In the genomic region with DNA sequence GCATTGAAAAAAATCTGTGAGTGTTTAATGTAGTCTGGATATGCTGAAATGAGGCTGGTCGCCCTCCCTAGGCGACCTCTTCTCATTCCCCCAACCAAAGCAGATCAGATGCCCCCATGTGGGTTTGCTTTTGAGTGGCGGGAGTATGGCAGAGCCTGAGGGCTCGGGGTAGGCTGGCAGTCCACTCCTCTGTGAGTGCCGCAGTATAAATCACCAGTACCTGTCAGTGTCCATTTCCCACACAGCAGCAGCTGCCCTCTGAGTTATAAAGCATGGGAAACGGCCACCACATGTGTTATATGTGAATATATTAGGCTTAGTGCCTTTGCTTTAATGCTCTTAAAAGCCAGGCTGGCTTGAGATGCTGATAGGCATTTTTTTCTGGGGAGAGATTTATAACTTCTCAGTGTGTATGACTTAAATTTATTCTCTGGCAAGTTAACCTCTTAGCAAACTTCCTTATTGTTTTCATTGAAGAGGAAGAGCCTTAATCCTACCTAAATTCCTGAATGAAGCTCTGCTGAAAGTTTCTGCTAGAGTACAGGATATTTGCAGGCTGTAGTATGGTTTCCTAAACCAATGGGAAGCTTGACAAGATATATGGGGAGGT, we compare ENCODE assay signal across 16 cellular contexts. TPM values are rescaled to one million over a fixed set of nuclear protein-coding genes. Genes with fewer than 3 reads are reported as not detected.
A peak's percentile ranks its signal among the peaks of the same experiment; 100 is the strongest.
DNase-seq lines count a peak whose midpoint lies in the region; ATAC-seq and TF ChIP-seq lines count a peak whose summit lies in the region.
"Had no signal": no experiment of that assay in that cellular context is flagged by ENCODE, and none has a peak within 500 bp of the region (broad histone marks: within the 10 kb centered on the region; RNA-seq: fewer than 3 reads in every experiment).

No MANE protein-coding gene starts in this region.

- H3K36me3 ChIP-seq in A673 (ENCODE audit: insufficient read depth, low read length, poor library complexity, severe bottlenecking) (peaks cover 6% of the 10 kb centered on the region), neuron (ENCODE audit: insufficient read depth, low read length) (no peaks in the 10 kb centered on the region), mammary epithelial cell (ENCODE audit: insufficient read depth, low read length) (no peaks in the 10 kb centered on the region)
- H3K36me3 ChIP-seq: BLaER1 treated with 17β-estradiol and CSF1 and Interleukin-3, amounts not matched to agents 10 nM and 100 nM had no signal

- no peak overlapping the region for H3K9ac ChIP-seq in mammary epithelial cell (ENCODE audit: insufficient read depth, low read length)
- H3K9ac ChIP-seq: BLaER1 treated with 17β-estradiol and CSF1 and Interleukin-3, amounts not matched to agents 10 nM and 100 nM; GM23248 had no signal

- peak overlapping the region; percentile 90 for H3K27ac ChIP-seq in A673 (ENCODE audit: low read depth, low read length, poor library complexity, severe bottlenecking)
- H3K27ac ChIP-seq in dorsolateral prefrontal cortex = peak overlapping the region in 39 of 59 donors; percentile 5 to 85 (median 53)
- H3K27ac ChIP-seq in mammary epithelial cell (ENCODE audit: insufficient read depth, low read depth, low read length) = no peak overlapping the region
- H3K27ac ChIP-seq: BLaER1 treated with 17β-estradiol and CSF1 and Interleukin-3, amounts not matched to agents 10 nM and 100 nM; GM23248 had no signal

- no peak for TF ChIP-seq CTCF in A673 (conservative IDR thresholded peaks at IDR 0.05; ENCODE audit: low read depth, low read length)
- TF ChIP-seq CTCF in dorsolateral prefrontal cortex (IDR thresholded peaks at IDR 0.05 in 54 of 56, conservative IDR thresholded peaks at IDR 0.05 in 2 of 56; ENCODE audit: low read depth in 1 of 56, partially characterized antibody in 56 of 56) = no peak
- no peak for TF ChIP-seq CTCF in mammary epithelial cell (conservative IDR thresholded peaks at IDR 0.05 in 1 of 2, IDR thresholded peaks at IDR 0.05 in 1 of 2; ENCODE audit: extremely low read depth in 1 of 2, insufficient read depth in 1 of 2, low read depth in 1 of 2, low read length in 2 of 2)

- no peak for ATAC-seq in GM19023 (IDR thresholded peaks at IDR 0.05; ENCODE audit: unreplicated experiment)
- ATAC-seq: K562 had no signal

- H4K20me1 ChIP-seq in mammary epithelial cell (ENCODE audit: insufficient read depth, low read length) = no peaks in the 10 kb centered on the region
- H4K20me1 ChIP-seq: BLaER1 treated with 17β-estradiol and CSF1 and Interleukin-3, amounts not matched to agents 10 nM and 100 nM had no signal

- peaks cover 47% of the 10 kb centered on the region for H3K4me1 ChIP-seq in A673 (ENCODE audit: insufficient read depth, low read length, poor library complexity, severe bottlenecking)
- H3K4me1 ChIP-seq in neuron (ENCODE audit: insufficient read depth, low read length) = peaks cover 29% of the 10 kb centered on the region
- peaks cover 12% of the 10 kb centered on the region for H3K4me1 ChIP-seq in mammary epithelial cell (ENCODE audit: insufficient read depth, low read length)

- H3K9me3 ChIP-seq in A673 (ENCODE audit: low read depth, low read length, poor library complexity, severe bottlenecking) (no peaks in the 10 kb centered on the region), neuron (ENCODE audit: low read length) (no peaks in the 10 kb centered on the region), mammary epithelial cell (replicated peaks; ENCODE audit: insufficient read depth, low read length) (no peaks in the 10 kb centered on the region)

- POLR2A ChIA-PET in A673 (lab: Charles Lee; ENCODE audit: low non-redundant PET) = interaction anchor here (0.7 to 1.0 kb wide), 2 partner anchors 43 to 82 kb away, joined by 4 to 6 read pairs; no protein-coding TSS in a partner anchor

- dilution Hi-C loops in mammary epithelial cell (cut with HindIII; ENCODE audit: low sequenced_read_pairs) = no loop called here

- no peak overlapping the region for H3K4me2 ChIP-seq in mammary epithelial cell (ENCODE audit: insufficient read depth, low read depth, low read length)
- H3K4me2 ChIP-seq: BLaER1 treated with 17β-estradiol and CSF1 and Interleukin-3, amounts not matched to agents 10 nM and 100 nM had no signal

- H3K79me2 ChIP-seq in mammary epithelial cell (ENCODE audit: insufficient read depth, low read length) = no peaks in the 10 kb centered on the region

- 76% methylated on average over 6 of the region's 6 CpGs for WGBS in mammary epithelial cell (ENCODE audit: low coverage, missing lambda C conversion rate)

- DNase-seq in A673 (ENCODE audit: low spot score) (peak; percentile 91), NCI-H1417 treated with DMSO at 0.1 percent for 48 hours (lab: John Stamatoyannopoulos, UW) (peak; percentile 12), dorsolateral prefrontal cortex (no peak), mammary epithelial cell (no peak), NCI-H226 (no peak)
- DNase-seq: AML-193; CD4-positive, alpha-beta T cell; GM23248; H9; Kasumi-1; MV-4-11 had no signal

- intact Hi-C loops in A673 (cut with micrococcal nuclease; ENCODE audit: unreplicated experiment) = loop anchor here (1.0 to 10.0 kb wide), 8 partner anchors 43 to 648 kb away; no protein-coding TSS in a partner anchor
- intact Hi-C loops in dorsolateral prefrontal cortex (cut with DNase I) = loop anchor here in 1 of 2 donors (10.0 kb wide), 3 partner anchors 81 to 679 kb away; no protein-coding TSS in a partner anchor
- intact Hi-C loops in mammary epithelial cell (cut with micrococcal nuclease) = no loop called here

- in situ Hi-C loops in mammary epithelial cell (cut with MboI; ENCODE audit: low sequenced_read_pairs in 2 of 2) = no loop called here

- CTCF ChIA-PET in A673 (lab: Charles Lee) = interaction anchor here (0.5 to 1.0 kb wide), 3 partner anchors 43 to 429 kb away, joined by 3 to 6 read pairs (median 3); no protein-coding TSS in a partner anchor
- CTCF ChIA-PET in mammary epithelial cell (lab: Charles Lee; ENCODE audit: low non-redundant PET) = no interaction called here

- no peaks in the 10 kb centered on the region for H3K27me3 ChIP-seq in A673 (replicated peaks; ENCODE audit: insufficient read depth, low read depth, low read length, poor library complexity)
- peaks cover 0 to 30% (median 4%) of the 10 kb centered on the region in 45 donors for H3K27me3 ChIP-seq in dorsolateral prefrontal cortex
- H3K27me3 ChIP-seq in neuron (ENCODE audit: insufficient read depth, low read length) = peaks cover 10% of the 10 kb centered on the region
- peaks cover 30% of the 10 kb centered on the region for H3K27me3 ChIP-seq in mammary epithelial cell (ENCODE audit: insufficient read depth, low read length)

- H3K4me3 ChIP-seq in A673 (ENCODE audit: low read depth, low read length, poor library complexity, severe bottlenecking) (peak overlapping the region; percentile 96), dorsolateral prefrontal cortex (peak overlapping the region in 12 of 59 donors; percentile 6 to 77 (median 66)), neuron (ENCODE audit: low read length) (peak overlapping the region; percentile 53), mammary epithelial cell (replicated peaks in 1 of 3; ENCODE audit: insufficient read depth in 1 of 3, low read depth in 2 of 3, low read length in 3 of 3) (no peak overlapping the region)
- H3K4me3 ChIP-seq: BLaER1 treated with 17β-estradiol and CSF1 and Interleukin-3, amounts not matched to agents 10 nM and 100 nM; GM23248; K562 had no signal

- BruUV-seq in A673 (replicated peaks; lab: Mats Ljungman, UMichigan) = TSS peak; percentile 20
- BruUV-seq in mammary epithelial cell (replicated peaks; lab: Mats Ljungman, UMichigan) = no TSS peak

- H2AFZ ChIP-seq in neuron (ENCODE audit: low read depth, low read length) = no peak overlapping the region
- no peak overlapping the region for H2AFZ ChIP-seq in mammary epithelial cell (ENCODE audit: low read depth, low read length)
- H2AFZ ChIP-seq: GM23248 had no signal

RNA-seq across cellular contexts. Expression of a gene that starts 3.8 kb away (rescaled TPM):
- total RNA-seq in A673 (2021) (93.0 and 99.5 TPM in 2 replicates), dorsolateral prefrontal cortex (10 to 100 TPM in 119 of 120 experiments, 1 to 10 TPM in 1; 9.7 to 54.6 (median 23.8) TPM), mammary epithelial cell (not detected)
- not detected for polyA plus RNA-seq in mammary epithelial cell
- polyA minus RNA-seq in mammary epithelial cell = not detected
- total RNA-seq: CD4-positive, alpha-beta T cell; GM23248; K562; M059J had no signal
- polyA plus RNA-seq: GM23248, K562 had no signal

Comparison
In these comparisons a context has a peak if more than half of its experiments do, and no peak if none do; other contexts are left out.
1. DNase-seq: peak in A673 (single experiment) and NCI-H1417 treated with DMSO at 0.1 percent for 48 hours (single experiment); none in dorsolateral prefrontal cortex (0 of 10), mammary epithelial cell (single experiment) and NCI-H226 (single experiment).
2. H3K4me3 ChIP-seq: peak in A673 (single experiment) and neuron (single experiment); none in mammary epithelial cell (0 of 3).
3. RNA of a gene that starts 3.8 kb away (total RNA-seq): 93.0 to 99.5 TPM in A673 and 9.7 to 54.6 TPM in dorsolateral prefrontal cortex; not detected in mammary epithelial cell; every median in the first group is over 10 times any median in the second.